9 cellular contexts compared by ENCODE assay signal in genomic region chr20:11917663-11918062, GRCh38. TPM values are rescaled to one million over a fixed set of nuclear protein-coding genes. Genes with fewer than 3 reads are reported as not detected.
A peak's percentile ranks its signal among the peaks of the same experiment; 100 is the strongest.
DNase-seq lines count a peak whose midpoint lies in the region; ATAC-seq and TF ChIP-seq lines count a peak whose summit lies in the region.
"Had no signal": no experiment of that assay in that cellular context is flagged by ENCODE, and none has a peak within 500 bp of the region (broad histone marks: within the 10 kb centered on the region; RNA-seq: fewer than 3 reads in every experiment).

BTBD3 (plus strand) TSS chr20:11917893; CDS start chr20:11918276, 383 bp downstream.

- in situ Hi-C loops in SK-MEL-5 (cut with HindIII; ENCODE audit: low pct_unique_long_range_greater_than_20kb, low sequenced_read_pairs), result no loop called here

- peak; percentile 3 for TF ChIP-seq CTCF in fibroblast of pulmonary artery (IDR thresholded peaks at IDR 0.05; ENCODE audit: low read length, missing control alignments)
- peak; percentile 47 for TF ChIP-seq CTCF in neural cell (IDR thresholded peaks at IDR 0.05; ENCODE audit: poor library complexity, severe bottlenecking)

- peak within 1 kb of the TSS; percentile 47 for H3K4me3 ChIP-seq in fibroblast of pulmonary artery (replicated peaks; ENCODE audit: low read depth, low read length)
- H3K4me3 ChIP-seq in neural cell (ENCODE audit: low read length), result peak within 1 kb of the TSS; percentile 49

- peak; percentile 69 for ATAC-seq in HG03558 (IDR thresholded peaks at IDR 0.05; ENCODE audit: extremely low read depth, unreplicated experiment)

- H3K27me3 ChIP-seq in neural cell (ENCODE audit: insufficient read depth, low read depth, low read length), result no peaks in the 10 kb centered on the region

- no peak within 1 kb of the TSS for H2AFZ ChIP-seq in neural cell (ENCODE audit: low read depth, low read length)

- H3K9me3 ChIP-seq in neural cell (ENCODE audit: low read length), result no peaks in the 10 kb centered on the region

- H3K4me2 ChIP-seq in neural cell (ENCODE audit: low read length), result peak within 1 kb of the TSS; percentile 27

- H3F3A ChIP-seq in neural cell (ENCODE audit: insufficient read depth, low read length, poor library complexity, severe bottlenecking), result no peaks in the 10 kb centered on the region

- H3K9me2 ChIP-seq in neural cell (ENCODE audit: insufficient read depth, low read length), result no peaks in the 10 kb centered on the region

- peak; percentile 49 for TF ChIP-seq RAD21 in neural cell (conservative IDR thresholded peaks at IDR 0.05)

- no peaks in the 10 kb centered on the region for H3K36me3 ChIP-seq in neural cell (ENCODE audit: insufficient read depth, low read length)

- TF ChIP-seq EP300 in neural cell (conservative IDR thresholded peaks at IDR 0.05; ENCODE audit: poor library complexity, severe bottlenecking), result no peak

- no peak within 1 kb of the TSS for H3K27ac ChIP-seq in neural cell (ENCODE audit: low read length)
- H3K27ac ChIP-seq: C4-2B had no signal

- peak; percentile 2 for DNase-seq in activated CD4-positive, alpha-beta T cell treated with anti-CD3 and anti-CD28 coated beads for 48 hours
- no peak for DNase-seq in activated CD4-positive, alpha-beta T cell treated with anti-CD3 and anti-CD28 coated beads for 4 hours
- peak; percentile 46 for DNase-seq in SK-MEL-5 (ENCODE audit: low read depth, low spot score)
- DNase-seq in fibroblast of pulmonary artery (ENCODE audit: low read depth), result peak; percentile 77
- DNase-seq in AML-193 (lab: John Stamatoyannopoulos, UW), result no peak
- DNase-seq in activated gamma-delta T cell treated with Interleukin-2 at 50 U/mL for 16 hours, result no peak

- peaks cover 65% of the 10 kb centered on the region for H3K79me2 ChIP-seq in neural cell (replicated peaks; ENCODE audit: insufficient read depth, low read length)

- H3K9ac ChIP-seq in neural cell (ENCODE audit: low read length), result no peak within 1 kb of the TSS

- H4K20me1 ChIP-seq in neural cell (ENCODE audit: insufficient read depth), result no peaks in the 10 kb centered on the region

TF ChIP-seq in neural cell, 6 proteins besides CTCF, POLR2A, EP300 and RAD21:
- TF ChIP-seq MXI1 (conservative IDR thresholded peaks at IDR 0.05; ENCODE audit: poor library complexity, severe bottlenecking) (no peak), SMC3 (conservative IDR thresholded peaks at IDR 0.05; ENCODE audit: poor library complexity) (peak; percentile 49)

RNA-seq across cellular contexts. Expression of gene BTBD3, which starts in this region (rescaled TPM):
- 78.9 TPM in 2 replicates for total RNA-seq in SK-MEL-5 (2014; rRNA removed; shearing (Covaris generic))
- 68.0 and 92.7 TPM in 2 replicates for polyA plus RNA-seq in SK-MEL-5 (2015; cell fraction: cytosol; rRNA removed)
- 99.7 and 109 TPM in 2 replicates for polyA plus RNA-seq in SK-MEL-5 (2015; cell fraction: nucleus; rRNA removed)
- polyA plus RNA-seq in neural cell, result 86.6 and 90.0 TPM in 2 replicates
- polyA minus RNA-seq in neural cell, result 128 and 146 TPM in 2 replicates

Comparison
In these comparisons a context has a peak if more than half of its experiments do, and no peak if none do; other contexts are left out.
1. DNase-seq: peak in activated CD4-positive, alpha-beta T cell treated with anti-CD3 and anti-CD28 coated beads for 48 hours (single experiment), SK-MEL-5 (single experiment) and fibroblast of pulmonary artery (single experiment); none in activated CD4-positive, alpha-beta T cell treated with anti-CD3 and anti-CD28 coated beads for 4 hours (0 of 2), AML-193 (0 of 2) and activated gamma-delta T cell treated with Interleukin-2 at 50 U/mL for 16 hours (single experiment).